ENCODE assay signal across 13 cellular contexts in the genomic region with DNA sequence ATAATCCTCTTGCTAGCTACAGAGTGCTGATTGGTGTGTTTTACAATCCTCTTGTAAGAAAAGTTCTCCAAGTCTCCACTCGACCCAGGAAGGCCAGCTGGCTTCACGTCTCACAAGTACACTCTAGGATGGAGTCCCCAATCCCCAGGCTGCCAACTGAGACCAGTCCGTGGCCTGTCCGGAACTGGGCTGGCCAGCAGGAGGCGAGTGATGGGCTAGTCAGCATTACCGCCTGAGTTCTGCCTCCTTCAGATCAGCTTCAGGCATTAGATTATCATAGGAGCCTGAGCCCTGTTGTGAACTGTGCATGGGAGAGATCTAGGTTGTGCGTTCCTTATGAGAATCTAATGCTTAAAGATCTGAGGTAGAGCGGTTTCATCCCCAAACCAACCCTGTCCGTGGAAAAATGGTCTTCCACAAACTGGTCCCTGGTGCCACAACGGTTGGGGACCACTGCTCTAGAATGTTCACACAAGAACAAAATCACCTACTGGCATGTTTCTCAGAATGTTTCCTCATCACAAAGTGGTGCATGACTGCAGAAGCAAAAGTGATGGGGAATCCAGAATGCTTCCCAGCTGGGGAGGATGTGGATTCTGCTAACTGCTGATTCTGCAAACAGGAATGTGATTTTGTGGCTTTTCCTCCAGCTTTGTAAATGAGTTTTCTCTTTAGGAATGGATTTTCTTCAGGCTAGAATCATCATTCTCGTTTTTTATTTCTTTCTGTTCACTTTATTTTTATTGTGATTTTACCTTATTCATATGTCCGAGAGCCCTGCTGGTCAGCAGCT. TPM values are rescaled to one million over a fixed set of nuclear protein-coding genes. Genes with fewer than 3 reads are reported as not detected.
A peak's percentile ranks its signal among the peaks of the same experiment; 100 is the strongest.
DNase-seq lines count a peak whose midpoint lies in the region; ATAC-seq and TF ChIP-seq lines count a peak whose summit lies in the region.
"Had no signal": no experiment of that assay in that cellular context is flagged by ENCODE, and none has a peak within 500 bp of the region (broad histone marks: within the 10 kb centered on the region; RNA-seq: fewer than 3 reads in every experiment).

No MANE protein-coding gene starts in this region.

- WGBS in SK-N-SH (ENCODE audit: low lambda C conversion rate) = 79% methylated on average over 11 of the region's 12 CpGs

- H3K4me3 Mint-ChIP-seq in activated CD8-positive, alpha-beta memory T cell treated with anti-CD3 and anti-CD28 coated beads, Interleukin-2, amount 10 ng/mL, durations not matched to agents 7 days and 5 days = peak overlapping the region; percentile 52
- H3K4me3 Mint-ChIP-seq in neural progenitor cell = no peak overlapping the region

- no peaks in the 10 kb centered on the region for H4K20me1 ChIP-seq in SK-N-SH (ENCODE audit: insufficient read depth)
- H4K20me1 ChIP-seq in neural progenitor cell (ENCODE audit: low read depth) = peaks cover 11% of the 10 kb centered on the region

- H3K27ac ChIP-seq in SK-N-SH (ENCODE audit: low read depth in 2 of 2, low read length in 1 of 2) = peak overlapping the region; percentile 58 to 94
- H3K27ac ChIP-seq in skeletal muscle tissue (ENCODE audit: low read depth, low read length) = peak overlapping the region; percentile 25
- H3K27ac ChIP-seq in neural progenitor cell = no peak overlapping the region

- H2AFZ ChIP-seq in SK-N-SH (ENCODE audit: low read depth) (no peak overlapping the region), neural progenitor cell (replicated peaks) (no peak overlapping the region)

- H3K27me3 Mint-ChIP-seq in activated CD8-positive, alpha-beta memory T cell treated with anti-CD3 and anti-CD28 coated beads, Interleukin-2, amount 10 ng/mL, durations not matched to agents 7 days and 5 days = peaks cover 50% of the 10 kb centered on the region
- peaks cover 5% of the 10 kb centered on the region for H3K27me3 Mint-ChIP-seq in neural progenitor cell (ENCODE audit: insufficient read depth, low read depth)

- no peak for ATAC-seq in activated CD8-positive, alpha-beta memory T cell treated with anti-CD3 and anti-CD28 coated beads, Interleukin-2, amount 10 ng/mL, durations not matched to agents 7 days and 5 days
- ATAC-seq in HG02623 (IDR thresholded peaks at IDR 0.05; ENCODE audit: unreplicated experiment) (no peak), HG03521 (IDR thresholded peaks at IDR 0.05; ENCODE audit: unreplicated experiment) (no peak)

- H3K9me3 ChIP-seq in SK-N-SH = no peaks in the 10 kb centered on the region
- no peaks in the 10 kb centered on the region for H3K9me3 ChIP-seq in skeletal muscle tissue (ENCODE audit: control insufficient read depth in 3 of 3, low read length in 3 of 3)
- H3K9me3 ChIP-seq in neural progenitor cell (ENCODE audit: low read depth) = peaks cover 4% of the 10 kb centered on the region
- H3K9me3 ChIP-seq: BE2C, upper lobe of left lung had no signal

- no peak for DNase-seq in activated CD8-positive, alpha-beta memory T cell treated with anti-CD3 and anti-CD28 coated beads, Interleukin-2, amount 10 ng/mL, durations not matched to agents 7 days and 5 days
- no peak for DNase-seq in activated CD8-positive, alpha-beta memory T cell treated with anti-CD3 and anti-CD28 coated beads, Interleukin-2, amount 50 U/mL, for 4 hours
- DNase-seq in SK-N-SH (no peak), epithelial cell of esophagus (ENCODE audit: low read depth) (peak; percentile 19), neural progenitor cell (ENCODE audit: low spot score) (no peak)
- DNase-seq: BE2C, NCI-H2029, SW 1271 had no signal

- no peak for TF ChIP-seq RAD21 in SK-N-SH (IDR thresholded peaks at IDR 0.05; ENCODE audit: low read length)

- H3K4me2 ChIP-seq in SK-N-SH (peak overlapping the region; percentile 55), neural progenitor cell (no peak overlapping the region)

- H3K27ac Mint-ChIP-seq in activated CD8-positive, alpha-beta memory T cell treated with anti-CD3 and anti-CD28 coated beads, Interleukin-2, amount 10 ng/mL, durations not matched to agents 7 days and 5 days = no peak overlapping the region
- H3K27ac Mint-ChIP-seq in neural progenitor cell = no peak overlapping the region
- H3K27ac Mint-ChIP-seq: activated T-helper 2 cell treated with anti-CD3 and anti-CD28 coated beads, Interferon-gamma antibody, Interleukin-2, Interleukin-4, amounts not matched to agents 10 μg/mL and 5 μg/mL and 100 μg/mL, durations not matched to agents 14 hours and 24 hours and 36 hours had no signal

- no peaks in the 10 kb centered on the region for H3K9me2 ChIP-seq in SK-N-SH

- H3K4me3 ChIP-seq in SK-N-SH (ENCODE audit: low read depth in 2 of 2, low read length in 1 of 2) = peak overlapping the region in 1 of 2 experiments; percentile 12; a peak in 1 of 4 replicates
- no peak overlapping the region for H3K4me3 ChIP-seq in epithelial cell of esophagus (ENCODE audit: low read length)
- no peak overlapping the region for H3K4me3 ChIP-seq in skeletal muscle tissue (ENCODE audit: low read length in 3 of 3)
- no peak overlapping the region for H3K4me3 ChIP-seq in neural progenitor cell
- H3K4me3 ChIP-seq: upper lobe of left lung had no signal

- H3K79me2 ChIP-seq in SK-N-SH (ENCODE audit: insufficient read depth) (peaks cover 92% of the 10 kb centered on the region), neural progenitor cell (ENCODE audit: low read depth) (peaks cover 90% of the 10 kb centered on the region)

- CTCF ChIA-PET in activated CD8-positive, alpha-beta memory T cell treated with anti-CD3 and anti-CD28 coated beads, Interleukin-2, amount 10 ng/mL, durations not matched to agents 7 days and 5 days (lab: Charles Lee) = interaction anchor here (1.4 kb wide), 1 partner anchor 9 kb away, joined by 3 read pairs; no protein-coding TSS in a partner anchor
- CTCF ChIA-PET in SK-N-SH (lab: Yijun Ruan, JAX) = interaction anchor here (0.7 to 2.0 kb wide), 3 partner anchors 8 to 53 kb away, joined by 3 to 5 read pairs (median 5); no protein-coding TSS in a partner anchor

- H3K36me3 ChIP-seq in SK-N-SH (replicated peaks in 1 of 2; ENCODE audit: control insufficient read depth in 1 of 2, insufficient read depth in 2 of 2, low read length in 1 of 2) = peaks cover under 1 to 19% of the 10 kb centered on the region in 2 experiments
- no peaks in the 10 kb centered on the region for H3K36me3 ChIP-seq in skeletal muscle tissue (ENCODE audit: control insufficient read depth in 3 of 3, insufficient read depth in 3 of 3, low read length in 3 of 3)
- peaks cover 3% of the 10 kb centered on the region for H3K36me3 ChIP-seq in neural progenitor cell
- H3K36me3 ChIP-seq: upper lobe of left lung had no signal

- H3K9me3 Mint-ChIP-seq in activated CD8-positive, alpha-beta memory T cell treated with anti-CD3 and anti-CD28 coated beads, Interleukin-2, amount 10 ng/mL, durations not matched to agents 7 days and 5 days (ENCODE audit: low read depth) = no peaks in the 10 kb centered on the region
- peaks cover 20% of the 10 kb centered on the region for H3K9me3 Mint-ChIP-seq in neural progenitor cell

- peaks cover 14% of the 10 kb centered on the region for H3K36me3 Mint-ChIP-seq in activated CD8-positive, alpha-beta memory T cell treated with anti-CD3 and anti-CD28 coated beads, Interleukin-2, amount 10 ng/mL, durations not matched to agents 7 days and 5 days
- H3K36me3 Mint-ChIP-seq in neural progenitor cell = peaks cover 36% of the 10 kb centered on the region

- peaks cover 57% of the 10 kb centered on the region for H3K4me1 Mint-ChIP-seq in activated CD8-positive, alpha-beta memory T cell treated with anti-CD3 and anti-CD28 coated beads, Interleukin-2, amount 10 ng/mL, durations not matched to agents 7 days and 5 days
- peaks cover 17% of the 10 kb centered on the region for H3K4me1 Mint-ChIP-seq in neural progenitor cell

- peak overlapping the region; percentile 67 for H3K9ac ChIP-seq in SK-N-SH
- H3K9ac ChIP-seq in skeletal muscle tissue (ENCODE audit: low read depth in 1 of 3, low read length in 3 of 3) = no peak overlapping the region
- no peak overlapping the region for H3K9ac ChIP-seq in neural progenitor cell

- peaks cover 4 to 40% of the 10 kb centered on the region in 2 experiments for H3K4me1 ChIP-seq in SK-N-SH (ENCODE audit: control insufficient read depth in 1 of 2, insufficient read depth in 2 of 2, low read depth in 1 of 2, low read length in 1 of 2)
- H3K4me1 ChIP-seq in skeletal muscle tissue (ENCODE audit: control insufficient read depth in 3 of 3, insufficient read depth in 3 of 3, low read length in 3 of 3) = peaks cover 19 to 29% (median 27%) of the 10 kb centered on the region in 3 donors
- H3K4me1 ChIP-seq in neural progenitor cell = peaks cover 15% of the 10 kb centered on the region
- H3K4me1 ChIP-seq: BE2C had no signal

- POLR2A ChIA-PET in SK-N-SH (lab: Yijun Ruan, JAX) = no interaction called here

- H3K27me3 ChIP-seq in SK-N-SH (ENCODE audit: insufficient read depth) = no peaks in the 10 kb centered on the region
- no peaks in the 10 kb centered on the region for H3K27me3 ChIP-seq in skeletal muscle tissue (ENCODE audit: control insufficient read depth in 3 of 3, insufficient read depth in 3 of 3, low read length in 3 of 3)
- H3K27me3 ChIP-seq in neural progenitor cell = no peaks in the 10 kb centered on the region
- H3K27me3 ChIP-seq: BE2C, upper lobe of left lung had no signal

- TF ChIP-seq EP300 in SK-N-SH (IDR thresholded peaks at IDR 0.05; ENCODE audit: borderline replicate concordance in 1 of 2, low read depth in 1 of 2, low read length in 1 of 2) = peak in 1 of 2 experiments; percentile 74; a peak in 1 of 4 replicates

- H3F3A ChIP-seq in SK-N-SH (replicated peaks; ENCODE audit: insufficient read depth) (peaks cover 49% of the 10 kb centered on the region), neural progenitor cell (ENCODE audit: low read depth) (no peaks in the 10 kb centered on the region)

- TF ChIP-seq CTCF in SK-N-SH (IDR thresholded peaks at IDR 0.05) (peak; percentile 34), epithelial cell of esophagus (IDR thresholded peaks at IDR 0.05; ENCODE audit: insufficient read depth, low read depth, low read length, missing control alignments) (no peak), neural progenitor cell (IDR thresholded peaks at IDR 0.05) (no peak)

TF ChIP-seq in SK-N-SH, 30 proteins besides CTCF, POLR2A, EP300 and RAD21 (continues in another document):
- no peak for TF ChIP-seq RFX5 (IDR thresholded peaks at IDR 0.05; ENCODE audit: low read length)

RNA-seq across cellular contexts. Expression of gene SEPTIN11, which starts 40.9 kb away (rescaled TPM):
- 10 to 100 TPM; 33.3 to 69.3 TPM for total RNA-seq in activated CD8-positive, alpha-beta memory T cell treated with anti-CD3 and anti-CD28 coated beads, Interleukin-2, amount 10 ng/mL, durations not matched to agents 7 days and 5 days
- polyA plus RNA-seq in SK-N-SH (2012; rRNA removed) = 47.4 and 81.9 TPM in 2 replicates
- polyA plus RNA-seq in SK-N-SH (2012; cell fraction: cytosol; rRNA removed) = 75.6 and 89.3 TPM in 2 replicates
- 34.1 and 66.4 TPM in 2 replicates for polyA plus RNA-seq in SK-N-SH (2012; cell fraction: nucleus; rRNA removed)
- total RNA-seq in skeletal muscle tissue = 325 TPM
- total RNA-seq in neural progenitor cell (ENCODE audit: low replicate concordance) = 124 and 183 TPM in 2 replicates
